In genomic region chr2:25700221-25700660, GRCh38 we compare ENCODE assay signal across 8 cellular contexts. TPM values are rescaled to one million over a fixed set of nuclear protein-coding genes. Genes with fewer than 3 reads are reported as not detected.
DNase-seq lines count a peak whose midpoint lies in the region; ATAC-seq, FAIRE-seq and TF ChIP-seq lines count a peak whose summit lies in the region.

No MANE protein-coding gene starts in this region.

- H3K4me3 Mint-ChIP-seq in Calu3 (ENCODE audit: low read depth, unreplicated experiment): no peak overlapping the region

- TF ChIP-seq CTCF in Calu3 (IDR thresholded peaks at IDR 0.05; ENCODE audit: unreplicated experiment) (peak; percentile 69), astrocyte of the cerebellum (IDR thresholded peaks at IDR 0.05; ENCODE audit: low read depth, low read length, missing control alignments) (peak; percentile 82)

- intact Hi-C loops in Calu3 (cut with micrococcal nuclease; ENCODE audit: unreplicated experiment): loop anchor here (1.0 kb wide), 1 partner anchor 93 kb away; no protein-coding TSS in a partner anchor

- no peak for TF ChIP-seq POLR2A in H54 (IDR thresholded peaks at IDR 0.05; ENCODE audit: low read depth, low read length)

- ATAC-seq in stimulated activated naive CD8-positive, alpha-beta T cell treated with anti-CD3 and anti-CD28 coated beads, Interleukin-15, Interleukin-2, amounts not matched to agents 100 U/mL and 50 U/mL, for 24 hours: peak; percentile 60
- no peak for ATAC-seq in GM18519 (IDR thresholded peaks at IDR 0.05; ENCODE audit: low FRiP score, unreplicated experiment)

- peaks cover 7% of the 10 kb centered on the region for H3K4me1 Mint-ChIP-seq in Calu3 (ENCODE audit: low read depth, unreplicated experiment)

- no peak overlapping the region for H3K4me3 ChIP-seq in astrocyte of the cerebellum (ENCODE audit: low read depth, low read length)
- H3K4me3 ChIP-seq in effector memory CD4-positive, alpha-beta T cell (ENCODE audit: insufficient read depth, low read depth, low read length, poor library complexity, severe bottlenecking): no peak overlapping the region

- peaks cover 7% of the 10 kb centered on the region for H3K27me3 Mint-ChIP-seq in Calu3 (ENCODE audit: unreplicated experiment)

- H3K27me3 ChIP-seq in effector memory CD4-positive, alpha-beta T cell (replicated peaks; ENCODE audit: control insufficient read depth, insufficient read depth, low read length, poor library complexity, severe bottlenecking): no peaks in the 10 kb centered on the region

- no TSS peak for BruUV-seq in Calu3 (replicated peaks; lab: Mats Ljungman, UMichigan)

- no peaks in the 10 kb centered on the region for H3K4me1 ChIP-seq in effector memory CD4-positive, alpha-beta T cell (ENCODE audit: control insufficient read depth, insufficient read depth, low read length, poor library complexity, severe bottlenecking)

- DNase-seq in Calu3 (peak; percentile 65), H54 (ENCODE audit: insufficient read length, low spot score) (peak; percentile 45), NCI-H82 (lab: John Stamatoyannopoulos, UW) (peak; percentile 61), astrocyte of the cerebellum (ENCODE audit: low read depth) (no peak), kidney glomerular epithelial cell (lab: John Stamatoyannopoulos, UW) (peak; percentile 20)
- peak; percentile 13 for DNase-seq in stimulated activated naive CD8-positive, alpha-beta T cell treated with anti-CD3 and anti-CD28 coated beads, Interleukin-15, Interleukin-2, amounts not matched to agents 100 U/mL and 50 U/mL, for 24 hours
- DNase-seq in effector memory CD4-positive, alpha-beta T cell: no peak

- H3K36me3 Mint-ChIP-seq in Calu3 (ENCODE audit: insufficient read depth, unreplicated experiment): no peaks in the 10 kb centered on the region

- no peak overlapping the region for H3K27ac ChIP-seq in effector memory CD4-positive, alpha-beta T cell (ENCODE audit: insufficient read depth, low read length, poor library complexity, severe bottlenecking)

- CTCF ChIA-PET in Calu3 (lab: Charles Lee): interaction anchor here (0.7 to 4.3 kb wide), 12 partner anchors 9 to 179 kb away, joined by 3 to 43 read pairs (median 6); partner anchors contain the start of genes ASXL2 and DTNB

- FAIRE-seq in H54 (lab: Jason Lieb, UNC): no peak

- no peaks in the 10 kb centered on the region for H3K36me3 ChIP-seq in effector memory CD4-positive, alpha-beta T cell (ENCODE audit: control insufficient read depth, insufficient read depth, low read length)

- in situ Hi-C loops in astrocyte of the cerebellum (cut with HindIII; ENCODE audit: low sequenced_read_pairs): no loop called here

- H3K9me3 ChIP-seq in effector memory CD4-positive, alpha-beta T cell (ENCODE audit: control insufficient read depth, low read length): no peaks in the 10 kb centered on the region

- H3K9me3 Mint-ChIP-seq in Calu3 (ENCODE audit: low read depth, unreplicated experiment): no peaks in the 10 kb centered on the region

- no peak overlapping the region for H3K27ac Mint-ChIP-seq in Calu3 (ENCODE audit: unreplicated experiment)

RNA-seq across cellular contexts. Expression of gene DTNB, which starts 26.9 kb away (rescaled TPM):
- total RNA-seq in Calu3 (2022): 17.3 and 27.3 TPM in 2 replicates

Comparison
In these comparisons a context has a peak if more than half of its experiments do, and no peak if none do; other contexts are left out.
1. DNase-seq: peak in Calu3 (single experiment), H54 (single experiment), NCI-H82 (single experiment), kidney glomerular epithelial cell (single experiment) and stimulated activated naive CD8-positive, alpha-beta T cell treated with anti-CD3 and anti-CD28 coated beads, Interleukin-15, Interleukin-2, amounts not matched to agents 100 U/mL and 50 U/mL, for 24 hours (single experiment); none in astrocyte of the cerebellum (single experiment) and effector memory CD4-positive, alpha-beta T cell (0 of 3).